In genomic region chrX:11533211-11533651, GRCh38 we compare ENCODE assay signal across 8 cellular contexts.
A peak's percentile ranks its signal among the peaks of the same experiment; 100 is the strongest.
DNase-seq lines count a peak whose midpoint lies in the region; ATAC-seq and TF ChIP-seq lines count a peak whose summit lies in the region.

No MANE protein-coding gene starts in this region.

- intact Hi-C loops in body of pancreas (cut with DNase I), result loop anchor here (10.0 kb wide), 1 partner anchor 242 kb away; no protein-coding TSS in a partner anchor

- no peaks in the 10 kb centered on the region for H3K36me3 ChIP-seq in body of pancreas (replicated peaks in 1 of 2; ENCODE audit: insufficient read depth in 1 of 2, low read depth in 2 of 2)

- peak; percentile 60 to 99 (median 95) for TF ChIP-seq CTCF in body of pancreas (IDR thresholded peaks at IDR 0.05)

- DNase-seq in ELR (ENCODE audit: low read depth) (peak; percentile 83), HS-27A (ENCODE audit: low read depth) (peak; percentile 35), NCI-H69 (lab: John Stamatoyannopoulos, UW) (peak; percentile 85), body of pancreas (no peak), immature natural killer cell (peak; percentile 42 to 66 (median 52))
- no peak for DNase-seq in stimulated activated naive CD8-positive, alpha-beta T cell treated with anti-CD3 and anti-CD28 coated beads, Interleukin-15, amount 100 ng/mL, for 72 hours
- no peak for DNase-seq in effector CD4-positive, alpha-beta T cell

- H3K4me1 ChIP-seq in body of pancreas, result no peaks in the 10 kb centered on the region

- H3K9me3 ChIP-seq in body of pancreas, result no peaks in the 10 kb centered on the region

- no peak overlapping the region for H3K4me3 ChIP-seq in body of pancreas

- WGBS in body of pancreas, 2 donors, result 0% methylated on average over 2 of the region's 2 CpGs

- H3K4me3 Mint-ChIP-seq in immature natural killer cell, result no peak overlapping the region
- no peak overlapping the region for H3K4me3 Mint-ChIP-seq in stimulated activated naive CD8-positive, alpha-beta T cell treated with anti-CD3 and anti-CD28 coated beads, Interleukin-15, amount 100 ng/mL, for 72 hours

- H3K9me3 Mint-ChIP-seq in immature natural killer cell, result no peaks in the 10 kb centered on the region
- H3K9me3 Mint-ChIP-seq in stimulated activated naive CD8-positive, alpha-beta T cell treated with anti-CD3 and anti-CD28 coated beads, Interleukin-15, amount 100 ng/mL, for 72 hours, result no peaks in the 10 kb centered on the region

- no peak overlapping the region for H3K27ac Mint-ChIP-seq in immature natural killer cell
- H3K27ac Mint-ChIP-seq in stimulated activated naive CD8-positive, alpha-beta T cell treated with anti-CD3 and anti-CD28 coated beads, Interleukin-15, amount 100 ng/mL, for 72 hours, result no peak overlapping the region

- H3K36me3 Mint-ChIP-seq in immature natural killer cell, result no peaks in the 10 kb centered on the region

- no peak overlapping the region for H3K27ac ChIP-seq in body of pancreas

- no peaks in the 10 kb centered on the region for H3K27me3 ChIP-seq in body of pancreas

- H3K27me3 Mint-ChIP-seq in immature natural killer cell (ENCODE audit: low read depth in 3 of 3), result peaks cover 0 to 7% (median 0%) of the 10 kb centered on the region in 3 donors
- H3K27me3 Mint-ChIP-seq in stimulated activated naive CD8-positive, alpha-beta T cell treated with anti-CD3 and anti-CD28 coated beads, Interleukin-15, amount 100 ng/mL, for 72 hours, result no peaks in the 10 kb centered on the region

- ATAC-seq in GM21447 (IDR thresholded peaks at IDR 0.05; ENCODE audit: unreplicated experiment) (peak; percentile 92), body of pancreas (peak; percentile 100)
- ATAC-seq in stimulated activated naive CD8-positive, alpha-beta T cell treated with anti-CD3 and anti-CD28 coated beads, Interleukin-15, amount 100 ng/mL, for 72 hours, result peak; percentile 91

- TF ChIP-seq POLR2A in body of pancreas (IDR thresholded peaks at IDR 0.05), result no peak

- H3K4me1 Mint-ChIP-seq in immature natural killer cell, result no peaks in the 10 kb centered on the region
- no peaks in the 10 kb centered on the region for H3K4me1 Mint-ChIP-seq in stimulated activated naive CD8-positive, alpha-beta T cell treated with anti-CD3 and anti-CD28 coated beads, Interleukin-15, amount 100 ng/mL, for 72 hours

Comparison
In these comparisons a context has a peak if more than half of its experiments do, and no peak if none do; other contexts are left out.
1. DNase-seq: peak in ELR (single experiment), HS-27A (single experiment), NCI-H69 (single experiment) and immature natural killer cell (3 of 3); none in body of pancreas (0 of 4), stimulated activated naive CD8-positive, alpha-beta T cell treated with anti-CD3 and anti-CD28 coated beads, Interleukin-15, amount 100 ng/mL, for 72 hours (0 of 2) and effector CD4-positive, alpha-beta T cell (single experiment).
2. Peak in every context shown above with its lines, with median percentiles within 50 percentile points of each other: ATAC-seq.